Comparison of ENCODE assay signal across 8 cellular contexts in the genomic region with DNA sequence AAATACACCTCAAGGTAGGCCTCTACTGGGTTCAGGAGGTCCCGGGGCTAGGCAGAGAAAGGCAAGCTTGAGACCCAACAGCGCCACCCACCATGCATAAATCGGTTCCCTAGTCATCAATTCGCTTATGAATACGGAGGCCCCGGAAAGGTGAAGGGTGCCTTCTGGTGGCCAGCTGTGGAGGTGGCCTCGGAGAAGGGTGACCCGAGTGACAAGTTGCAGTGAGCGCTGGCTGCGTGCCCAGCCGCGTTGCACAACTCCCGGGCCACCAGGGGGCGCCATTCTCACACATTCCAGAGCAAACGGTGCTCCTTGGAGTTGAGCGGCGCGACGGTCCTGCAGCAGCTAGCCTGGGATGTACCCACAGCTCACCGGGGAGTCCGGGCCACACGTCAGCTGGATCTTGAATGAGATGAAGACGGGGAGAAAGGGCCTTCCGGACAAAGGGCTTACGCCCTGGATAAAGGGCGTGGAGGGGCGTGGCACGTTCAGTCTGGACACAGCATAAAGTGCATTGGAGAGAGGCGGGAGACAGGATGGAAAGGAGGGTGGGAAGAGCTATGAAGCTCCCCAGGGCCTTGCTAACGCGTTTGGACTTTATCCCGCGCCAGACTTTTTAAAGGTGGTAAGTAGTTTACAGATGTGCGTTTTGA. TPM values are rescaled to one million over a fixed set of nuclear protein-coding genes. Genes with fewer than 3 reads are reported as not detected.
DNase-seq lines count a peak whose midpoint lies in the region; ATAC-seq, FAIRE-seq and TF ChIP-seq lines count a peak whose summit lies in the region.

No MANE protein-coding gene starts in this region.

- H3K56ac ChIP-seq in H1 (replicated peaks; ENCODE audit: insufficient read length, low read depth, low read length): no peak overlapping the region

- no peak overlapping the region for H2BK120ac ChIP-seq in H1 (replicated peaks; ENCODE audit: low read depth, low read length)

- TF ChIP-seq EP300 in H1 (IDR thresholded peaks at IDR 0.05; ENCODE audit: borderline replicate concordance in 1 of 2, low read depth in 2 of 2, low read length in 2 of 2): peak in 1 of 2 experiments; percentile 37; a peak in 1 of 3 replicates

- TF ChIP-seq RAD21 in H1 (IDR thresholded peaks at IDR 0.05 in 1 of 2, conservative IDR thresholded peaks at IDR 0.05 in 1 of 2; ENCODE audit: low read depth in 2 of 2, low read length in 2 of 2): peak; percentile 81 to 89

- H3K4me3 ChIP-seq in H1 (ENCODE audit: extremely low read depth in 1 of 4, insufficient read depth in 2 of 4, low read depth in 3 of 4, low read length in 4 of 4): peak overlapping the region in 3 of 4 experiments; percentile 28 to 53 (median 45); a peak in 6 of 8 replicates

- H3K23me2 ChIP-seq in H1 (ENCODE audit: low read depth, low read length): no peaks in the 10 kb centered on the region

- H3K9ac ChIP-seq in H1 (replicated peaks in 1 of 4; ENCODE audit: extremely low read depth in 1 of 4, low read depth in 3 of 4, low read length in 3 of 4): no peak overlapping the region

- H3K36me3 ChIP-seq in H1 (ENCODE audit: control insufficient read depth in 2 of 4, insufficient read depth in 4 of 4, low read length in 3 of 4): no peaks in the 10 kb centered on the region

- H3K23ac ChIP-seq in H1 (ENCODE audit: insufficient read length): no peak overlapping the region

- no peak overlapping the region for H3K4ac ChIP-seq in H1 (replicated peaks; ENCODE audit: insufficient read length, low read depth, low read length)

- peak overlapping the region; percentile 15; the same call in 1 of the 2 replicates for H3K18ac ChIP-seq in H1 (ENCODE audit: extremely low read depth, low read length)

- no peaks in the 10 kb centered on the region for H4K20me1 ChIP-seq in H1 (replicated peaks in 1 of 2; ENCODE audit: control insufficient read depth in 1 of 2, insufficient read depth in 2 of 2, low read length in 2 of 2)

- H2AK5ac ChIP-seq in H1 (ENCODE audit: low read depth, low read length): no peak overlapping the region; the same call in 1 of the 2 replicates

- no peak overlapping the region for H3K14ac ChIP-seq in H1 (ENCODE audit: insufficient read length)

- POLR2A ChIA-PET in H1 (lab: Charles Lee; ENCODE audit: partially characterized antibody): interaction anchor here (0.7 to 3.1 kb wide), 20 partner anchors 12 to 613 kb away, joined by 3 to 36 read pairs (median 4); partner anchors contain the start of genes KCMF1, MAT2A, TMSB10 and TRABD2A

- ATAC-seq in GM21360 (IDR thresholded peaks at IDR 0.05; ENCODE audit: unreplicated experiment): peak; percentile 83

- peak; percentile 93 for DNase-seq in COR-L47 (lab: John Stamatoyannopoulos, UW)
- peak; percentile 99 for DNase-seq in HT-29 (ENCODE audit: low spot score)
- DNase-seq in NK-92 (lab: John Stamatoyannopoulos, UW; ENCODE audit: unreplicated experiment): peak; percentile 80
- peak; percentile 97 to 98 for DNase-seq in activated CD8-positive, alpha-beta memory T cell treated with anti-CD3 and anti-CD28 coated beads for 1 hour (ENCODE audit: extremely low read depth in 1 of 2, low read depth in 1 of 2)
- peak; percentile 96 to 100 for DNase-seq in H1 (ENCODE audit: low read depth in 1 of 2, low spot score in 2 of 2)
- peak; percentile 87 to 97 for DNase-seq in mesothelial cell of epicardium (ENCODE audit: low spot score in 2 of 2, unreplicated experiment in 2 of 2)
- DNase-seq in stimulated activated CD8-positive, alpha-beta memory T cell treated with anti-CD3 and anti-CD28 coated beads, Interleukin-2, amount 100 ng/mL, for 1 hour (ENCODE audit: low read depth in 2 of 2): peak; percentile 97

- 0 out of 2 replicates have a peak overlapping the region, but pooled peaks have one; percentile 65 for H2AFZ ChIP-seq in H1 (ENCODE audit: low read length)

- H3K79me2 ChIP-seq in H1 (ENCODE audit: control insufficient read depth in 1 of 2, insufficient read depth in 2 of 2, low read length in 2 of 2): no peaks in the 10 kb centered on the region

- no peak overlapping the region for H4K8ac ChIP-seq in H1 (ENCODE audit: extremely low read depth, insufficient read depth, low read length)

- peaks cover 4% of the 10 kb centered on the region for H3K27me3 Mint-ChIP-seq in mesothelial cell of epicardium (ENCODE audit: low read depth)

- H3K27ac ChIP-seq in H1 (ENCODE audit: low read depth, low read length): no peak overlapping the region

- H3K9me3 Mint-ChIP-seq in mesothelial cell of epicardium: no peaks in the 10 kb centered on the region

- no peaks in the 10 kb centered on the region for H3K79me1 ChIP-seq in H1 (ENCODE audit: low read depth, low read length)

- peak; percentile 96 to 99 (median 97) for TF ChIP-seq CTCF in H1 (IDR thresholded peaks at IDR 0.05; ENCODE audit: control extremely low read depth in 1 of 3, insufficient read depth in 1 of 3, low read depth in 1 of 3, low read length in 3 of 3)
- peak; percentile 98 for TF ChIP-seq CTCF in mesothelial cell of epicardium (IDR thresholded peaks at IDR 0.05; ENCODE audit: unreplicated experiment)

- CTCF ChIA-PET in H1 (lab: Charles Lee; ENCODE audit: partially characterized antibody): interaction anchor here (0.6 to 3.8 kb wide), 67 partner anchors 9 to 451 kb away, joined by 3 to 57 read pairs (median 5); partner anchors contain the start of genes TMSB10 and TRABD2A

- peaks cover 0 to 9% (median 3%) of the 10 kb centered on the region in 4 experiments; a peak in 2 of 7 replicates for H3K27me3 ChIP-seq in H1 (replicated peaks in 1 of 4; ENCODE audit: control insufficient read depth in 3 of 4, extremely low read depth in 1 of 4, insufficient read depth in 3 of 4, low read length in 3 of 4)

- peak overlapping the region; percentile 62; the same call in 1 of the 2 replicates for H2BK5ac ChIP-seq in H1 (ENCODE audit: low read depth, low read length)

- H3K4me1 ChIP-seq in H1 (replicated peaks in 1 of 4; ENCODE audit: control insufficient read depth in 3 of 4, insufficient read depth in 4 of 4, low read length in 3 of 4): peaks cover 0 to 10% (median 2%) of the 10 kb centered on the region in 4 experiments; a peak in 2 of 7 replicates

- no peaks in the 10 kb centered on the region for H3K36me3 Mint-ChIP-seq in mesothelial cell of epicardium

- no peaks in the 10 kb centered on the region for H3K9me3 ChIP-seq in H1 (ENCODE audit: insufficient read depth in 2 of 2, low read depth in 1 of 2, low read length in 1 of 2)

- H3K4me3 Mint-ChIP-seq in mesothelial cell of epicardium: peak overlapping the region; percentile 68

- H4K5ac ChIP-seq in H1 (ENCODE audit: insufficient read length, low read depth, low read length): no peak overlapping the region

- peak overlapping the region; percentile 13 to 80 for H3K4me2 ChIP-seq in H1 (ENCODE audit: insufficient read depth in 1 of 2, low read depth in 2 of 2, low read length in 2 of 2)

- 13% methylated on average over 34 of the region's 34 CpGs; no CpG with 5 or more reads in 1 of the 2 experiments for WGBS in H1 (ENCODE audit: extremely low coverage in 1 of 2, insufficient coverage in 1 of 2, insufficient read length in 1 of 2, insufficient replicate concordance in 2 of 2, low coverage in 1 of 2, low lambda C conversion rate in 2 of 2, missing lambda C conversion rate in 1 of 2), 2 experiments

- H2BK15ac ChIP-seq in H1 (ENCODE audit: low read length): peak overlapping the region; percentile 46; the same call in 1 of the 2 replicates

- no peak for TF ChIP-seq POLR2A in H1 (IDR thresholded peaks at IDR 0.05; ENCODE audit: control extremely low read depth in 1 of 2, low read depth in 2 of 2, low read length in 2 of 2)

- peak overlapping the region; percentile 93; the same call in 1 of the 2 replicates for H2BK20ac ChIP-seq in H1 (ENCODE audit: low read length)

- H2BK12ac ChIP-seq in H1 (ENCODE audit: low read depth, low read length): peak overlapping the region; percentile 90; the same call in 1 of the 2 replicates

- no peak for FAIRE-seq in H1 (lab: Jason Lieb, UNC)

- H3K4me1 Mint-ChIP-seq in mesothelial cell of epicardium: peaks cover 12% of the 10 kb centered on the region

- H4K91ac ChIP-seq in H1 (replicated peaks; ENCODE audit: insufficient read length, low read length): peak overlapping the region; percentile 85

- peak overlapping the region; percentile 54 for H3K27ac Mint-ChIP-seq in mesothelial cell of epicardium

RNA-seq across cellular contexts. Expression of gene TMSB10, which starts 20.4 kb away (rescaled TPM):
- total RNA-seq in HT-29 (2014; rRNA removed; shearing (Covaris generic)): 4,823 and 6,107 TPM in 2 replicates
- total RNA-seq in H1 (2021; fragmentation: NEBNext Ultra II Directional; extraction: Animal tissue kit (Norgen Biotek cat#: 25700)): 1,075 and 1,095 TPM in 2 replicates
- polyA plus RNA-seq in H1 (2011; rRNA removed): 593 and 852 TPM in 2 replicates
- polyA plus RNA-seq in H1 (2011; cell fraction: cytosol; rRNA removed): 1,307 TPM
- 850 TPM for polyA plus RNA-seq in H1 (2011; cell fraction: nucleus; rRNA removed)
- 1,219 to 1,602 TPM (median 1,382 TPM) in 4 replicates for polyA plus RNA-seq in H1 (2012, experiment 1 of 2)
- polyA plus RNA-seq in H1 (2012, experiment 2 of 2): 5,019 TPM
- 1,059 TPM for polyA plus RNA-seq in H1 (2013, experiment 1 of 2)
- polyA plus RNA-seq in H1 (2013, experiment 2 of 2): 1,056 TPM
- polyA minus RNA-seq in H1 (2011; rRNA and poly(A)+ RNA removed): 80.7 and 118 TPM in 2 replicates
- 145 TPM for polyA minus RNA-seq in H1 (2011; cell fraction: cytosol; rRNA and poly(A)+ RNA removed)
- polyA minus RNA-seq in H1 (2011; cell fraction: nucleus; rRNA and poly(A)+ RNA removed): 80.6 TPM
- total RNA-seq in mesothelial cell of epicardium: 1,288 to 1,313 TPM (median 1,289 TPM) in 3 replicates

RNA-seq across cellular contexts. Expression of gene TRABD2A, which starts 45.0 kb away (rescaled TPM):
- total RNA-seq in HT-29 (2014; rRNA removed; shearing (Covaris generic)): 2.3 and 3.1 TPM in 2 replicates
- 18.6 and 19.7 TPM in 2 replicates for total RNA-seq in H1 (2021; fragmentation: NEBNext Ultra II Directional; extraction: Animal tissue kit (Norgen Biotek cat#: 25700))
- polyA plus RNA-seq in H1 (2011; rRNA removed): 17.3 and 17.6 TPM in 2 replicates
- polyA plus RNA-seq in H1 (2011; cell fraction: cytosol; rRNA removed): 11.8 TPM
- 60.0 TPM for polyA plus RNA-seq in H1 (2011; cell fraction: nucleus; rRNA removed)
- polyA plus RNA-seq in H1 (2012, experiment 1 of 2): 14.8 to 18.1 TPM (median 16.3 TPM) in 4 replicates
- polyA plus RNA-seq in H1 (2012, experiment 2 of 2): 7.3 TPM
- 27.0 TPM for polyA plus RNA-seq in H1 (2013, experiment 1 of 2)
- 24.8 TPM for polyA plus RNA-seq in H1 (2013, experiment 2 of 2)
- polyA minus RNA-seq in H1 (2011; rRNA and poly(A)+ RNA removed): 58.8 and 70.9 TPM in 2 replicates
- 22.2 TPM for polyA minus RNA-seq in H1 (2011; cell fraction: cytosol; rRNA and poly(A)+ RNA removed)
- 67.6 TPM for polyA minus RNA-seq in H1 (2011; cell fraction: nucleus; rRNA and poly(A)+ RNA removed)
- total RNA-seq in mesothelial cell of epicardium: 0.45 to 0.55 TPM (median 0.45 TPM) in 3 replicates

RNA-seq across cellular contexts. Expression of gene KCMF1, which starts 45.1 kb away (rescaled TPM):
- total RNA-seq in HT-29 (2014; rRNA removed; shearing (Covaris generic)): 39.2 and 47.6 TPM in 2 replicates
- total RNA-seq in H1 (2021; fragmentation: NEBNext Ultra II Directional; extraction: Animal tissue kit (Norgen Biotek cat#: 25700)): 149 and 152 TPM in 2 replicates
- 55.8 and 86.9 TPM in 2 replicates for polyA plus RNA-seq in H1 (2011; rRNA removed)
- polyA plus RNA-seq in H1 (2011; cell fraction: cytosol; rRNA removed): 97.8 TPM
- 33.5 TPM for polyA plus RNA-seq in H1 (2011; cell fraction: nucleus; rRNA removed)
- polyA plus RNA-seq in H1 (2012, experiment 1 of 2): 81.0 to 111 TPM (median 94.5 TPM) in 4 replicates
- 41.2 TPM for polyA plus RNA-seq in H1 (2012, experiment 2 of 2)
- 43.4 TPM for polyA plus RNA-seq in H1 (2013, experiment 1 of 2)
- 45.1 TPM for polyA plus RNA-seq in H1 (2013, experiment 2 of 2)
- polyA minus RNA-seq in H1 (2011; rRNA and poly(A)+ RNA removed): 140 and 147 TPM in 2 replicates
- 58.9 TPM for polyA minus RNA-seq in H1 (2011; cell fraction: cytosol; rRNA and poly(A)+ RNA removed)
- 50.0 TPM for polyA minus RNA-seq in H1 (2011; cell fraction: nucleus; rRNA and poly(A)+ RNA removed)
- total RNA-seq in mesothelial cell of epicardium: 62.2 to 63.9 TPM (median 63.5 TPM) in 3 replicates
